In genomic region chr11:124440608-124441007, GRCh38 we compare ENCODE assay signal across 1 cellular context.
TF ChIP-seq lines count a peak whose summit lies in the region.

No MANE protein-coding gene starts in this region.

TF ChIP-seq in GM23338, 12 proteins besides CTCF, POLR2A, EP300 and RAD21 (continued from another document):
- no peak for TF ChIP-seq ZNF462 (CRISPR knock-in tag; IDR thresholded peaks at IDR 0.05)
